1 cellular context compared by ENCODE assay signal in genomic region chr16:50709061-50709695, GRCh38.
TF ChIP-seq lines count a peak whose summit lies in the region.

No MANE protein-coding gene starts in this region.

TF ChIP-seq in GM23338, 12 proteins besides CTCF, POLR2A, EP300 and RAD21 (continued from another document):
- TF ChIP-seq ZNF462 (CRISPR knock-in tag; IDR thresholded peaks at IDR 0.05) (no peak), ZNF114 (CRISPR knock-in tag; IDR thresholded peaks at IDR 0.05) (no peak), REST (IDR thresholded peaks at IDR 0.05; ENCODE audit: unreplicated experiment) (no peak), POLR2AphosphoS5 (IDR thresholded peaks at IDR 0.05; ENCODE audit: low read depth) (no peak), CREB1 (CRISPR knock-in tag; IDR thresholded peaks at IDR 0.05; ENCODE audit: low read depth) (no peak), EZH2phosphoT487 (IDR thresholded peaks at IDR 0.05; ENCODE audit: unreplicated experiment) (no peak), EZH2 (IDR thresholded peaks at IDR 0.05; ENCODE audit: low read depth, unreplicated experiment) (no peak), NANOG (IDR thresholded peaks at IDR 0.05; ENCODE audit: borderline replicate concordance) (no peak)
